In genomic region chr16:75250809-75251279, GRCh38 we compare ENCODE assay signal across 7 cellular contexts. TPM values are rescaled to one million over a fixed set of nuclear protein-coding genes. Genes with fewer than 3 reads are reported as not detected.
DNase-seq lines count a peak whose midpoint lies in the region; ATAC-seq and TF ChIP-seq lines count a peak whose summit lies in the region.

No MANE protein-coding gene starts in this region.

- no peak for TF ChIP-seq CTCF in esophagus muscularis mucosa (IDR thresholded peaks at IDR 0.05)

- no peaks in the 10 kb centered on the region for H3K36me3 ChIP-seq in HAP-1 (replicated peaks)
- no peaks in the 10 kb centered on the region for H3K36me3 ChIP-seq in esophagus muscularis mucosa
- no peaks in the 10 kb centered on the region for H3K36me3 ChIP-seq in neuron (ENCODE audit: insufficient read depth, low read length)

- H3K9me3 ChIP-seq in HAP-1 (no peaks in the 10 kb centered on the region), esophagus muscularis mucosa (no peaks in the 10 kb centered on the region), neuron (ENCODE audit: low read length) (no peaks in the 10 kb centered on the region)

- 0% methylated on average over 2 of the region's 59 CpGs for WGBS in esophagus muscularis mucosa

- H3K4me1 ChIP-seq in HAP-1 (peaks cover 8% of the 10 kb centered on the region), esophagus muscularis mucosa (peaks cover 90 to 99% (median 97%) of the 10 kb centered on the region in 4 donors), neuron (ENCODE audit: insufficient read depth, low read length) (peaks cover 71% of the 10 kb centered on the region)

- no peak overlapping the region for H2AFZ ChIP-seq in neuron (ENCODE audit: low read depth, low read length)

- H3K4me3 ChIP-seq in HAP-1 (peak overlapping the region; percentile 62), esophagus muscularis mucosa (peak overlapping the region; percentile 74 to 84 (median 77)), neuron (ENCODE audit: low read length) (peak overlapping the region; percentile 67)

- ATAC-seq in GM18505 (IDR thresholded peaks at IDR 0.05; ENCODE audit: unreplicated experiment) (peak; percentile 33), GM19467 (IDR thresholded peaks at IDR 0.05; ENCODE audit: unreplicated experiment) (no peak)

- peak in 1 of 2 experiments; percentile 52 for DNase-seq in HAP-1 (ENCODE audit: low spot score in 2 of 2)
- peak; percentile 38 for DNase-seq in OCI-M1 (lab: John Stamatoyannopoulos, UW)
- DNase-seq in esophagus muscularis mucosa (ENCODE audit: extremely low spot score), result no peak
- no peak for DNase-seq in NCI-H2081 (lab: John Stamatoyannopoulos, UW)

- no peak for TF ChIP-seq POLR2A in GM18505 (IDR thresholded peaks at IDR 0.05; ENCODE audit: borderline replicate concordance, extremely low read depth, insufficient read depth, insufficient read length)
- no peak for TF ChIP-seq POLR2A in esophagus muscularis mucosa (IDR thresholded peaks at IDR 0.05; ENCODE audit: low read depth)

- in situ Hi-C loops in HAP-1 (cut with MboI; ENCODE audit: low sequenced_read_pairs), result no loop called here

- H3K27me3 ChIP-seq in HAP-1 (ENCODE audit: low read depth) (no peaks in the 10 kb centered on the region), esophagus muscularis mucosa (no peaks in the 10 kb centered on the region), neuron (ENCODE audit: insufficient read depth, low read length) (no peaks in the 10 kb centered on the region)

- H3K27ac ChIP-seq in esophagus muscularis mucosa (replicated peaks in 1 of 4), result peak overlapping the region; percentile 90 to 95 (median 92)

- intact Hi-C loops in esophagus muscularis mucosa (cut with DNase I), result loop anchor here (2.0 kb wide), 1 partner anchor 16 kb away; no protein-coding TSS in a partner anchor

- TF ChIP-seq EP300 in esophagus muscularis mucosa (IDR thresholded peaks at IDR 0.05), result no peak

RNA-seq across cellular contexts. Expression of gene BCAR1, which starts 0.6 kb away (rescaled TPM):
- 10 to 100 TPM; 31.6 to 67.1 (median 54.8) TPM for total RNA-seq in esophagus muscularis mucosa

RNA-seq across cellular contexts. Expression of gene CTRB1, which starts 32.1 kb away (rescaled TPM):
- not detected for total RNA-seq in esophagus muscularis mucosa

RNA-seq across cellular contexts. Expression of gene CTRB2, which starts 43.9 kb away (rescaled TPM):
- total RNA-seq in esophagus muscularis mucosa, result not detected
